Comparison of ENCODE assay signal across 19 cellular contexts in the genomic region with DNA sequence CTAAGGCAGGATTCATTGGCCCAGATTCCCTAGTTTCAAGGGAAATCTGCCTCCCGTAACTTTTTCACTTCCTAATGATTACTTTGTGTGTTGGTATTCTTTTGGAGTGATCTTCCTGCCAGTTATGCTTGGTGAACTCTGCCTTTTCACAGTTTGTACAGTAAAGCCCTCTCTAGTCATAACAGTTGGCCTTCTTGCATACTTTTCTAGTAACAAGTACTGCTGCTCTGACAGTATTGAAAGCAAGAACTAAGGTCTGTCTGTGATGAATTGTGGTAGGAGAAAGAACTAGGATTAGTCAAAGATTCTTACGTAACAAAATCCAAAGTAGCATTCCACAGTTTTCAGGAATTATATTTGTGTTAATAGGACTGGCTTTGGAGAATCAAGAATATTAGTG.
DNase-seq lines count a peak whose midpoint lies in the region; ATAC-seq, FAIRE-seq and TF ChIP-seq lines count a peak whose summit lies in the region.
"Had no signal": no experiment of that assay in that cellular context is flagged by ENCODE, and none has a peak within 500 bp of the region (broad histone marks: within the 10 kb centered on the region; RNA-seq: fewer than 3 reads in every experiment).

No MANE protein-coding gene starts in this region.

- H4K8ac ChIP-seq in mesenchymal stem cell (ENCODE audit: low read length): no peak overlapping the region

- H3K4me3 Mint-ChIP-seq in Caco-2 (ENCODE audit: unreplicated experiment): no peak overlapping the region
- H3K4me3 Mint-ChIP-seq: B cell; CD8-positive, alpha-beta T cell; H9; IgD-negative memory B cell had no signal

- no peak overlapping the region for H3K23ac ChIP-seq in mesenchymal stem cell (ENCODE audit: low read length in 2 of 2)

- H3K4ac ChIP-seq in mesenchymal stem cell (ENCODE audit: low read depth in 1 of 2, low read length in 2 of 2): no peak overlapping the region

- intact Hi-C loops in Caco-2 (cut with micrococcal nuclease; ENCODE audit: unreplicated experiment): no loop called here

- no peaks in the 10 kb centered on the region for H3K4me1 ChIP-seq in mesenchymal stem cell (ENCODE audit: control insufficient read depth, insufficient read depth, low read depth, low read length)
- H3K4me1 ChIP-seq in small intestine (ENCODE audit: control insufficient read depth in 2 of 2, insufficient read depth in 1 of 2, low read depth in 1 of 2, low read length in 1 of 2): no peaks in the 10 kb centered on the region
- no peaks in the 10 kb centered on the region for H3K4me1 ChIP-seq in Caco-2
- H3K4me1 ChIP-seq: BLaER1 treated with 17β-estradiol and CSF1 and Interleukin-3, amounts not matched to agents 10 nM and 100 nM had no signal

- H2BK15ac ChIP-seq in mesenchymal stem cell (ENCODE audit: low read depth, poor library complexity, severe bottlenecking): no peak overlapping the region

- no peaks in the 10 kb centered on the region for H3K36me3 Mint-ChIP-seq in Caco-2 (ENCODE audit: insufficient read depth, unreplicated experiment)
- H3K36me3 Mint-ChIP-seq: CD8-positive, alpha-beta T cell; IgD-negative memory B cell had no signal

- no peak overlapping the region for H2BK5ac ChIP-seq in mesenchymal stem cell (ENCODE audit: low read depth, low read length, poor library complexity, severe bottlenecking)

- peak; percentile 85 for DNase-seq in amniotic epithelial cell (ENCODE audit: low read depth)
- DNase-seq in fibroblast of mammary gland (ENCODE audit: low read depth): peak; percentile 9
- peak; percentile 14 for DNase-seq in mesenchymal stem cell
- DNase-seq in retinal pigment epithelial cell (ENCODE audit: low read depth): peak; percentile 22
- DNase-seq in small intestine: no peak
- no peak for DNase-seq in Caco-2
- DNase-seq in GF-D8 (lab: John Stamatoyannopoulos, UW): no peak
- DNase-seq: CD8-positive, alpha-beta T cell; COR-L47; DMS153; DMS79; GDM1; H9 had no signal

- H3K9me3 ChIP-seq in mesenchymal stem cell (ENCODE audit: control insufficient read depth, low read length) (peaks cover 7% of the 10 kb centered on the region), small intestine (ENCODE audit: control insufficient read depth, low read depth) (no peaks in the 10 kb centered on the region), Caco-2 (no peaks in the 10 kb centered on the region)
- H3K9me3 ChIP-seq: BLaER1 treated with 17β-estradiol and CSF1 and Interleukin-3, amounts not matched to agents 10 nM and 100 nM had no signal

- no peak overlapping the region for H3K4me3 ChIP-seq in fibroblast of mammary gland (ENCODE audit: control insufficient read depth, low read depth, low read length)
- H3K4me3 ChIP-seq in mesenchymal stem cell (ENCODE audit: insufficient read depth in 1 of 2, low read depth in 1 of 2, low read length in 2 of 2): no peak overlapping the region
- H3K4me3 ChIP-seq in retinal pigment epithelial cell (ENCODE audit: low read length): no peak overlapping the region
- no peak overlapping the region for H3K4me3 ChIP-seq in small intestine (ENCODE audit: low read depth in 1 of 2, low read length in 2 of 2)
- H3K4me3 ChIP-seq in Caco-2 (ENCODE audit: low read depth, low read length): no peak overlapping the region
- H3K4me3 ChIP-seq: BLaER1 treated with 17β-estradiol and CSF1 and Interleukin-3, amounts not matched to agents 10 nM and 100 nM had no signal

- WGBS in mesenchymal stem cell: 100% methylated on average over 1 of the region's 2 CpGs
- WGBS in small intestine, 3 donors: 83 to 94% (median 85%) methylated on average over 2 of the region's 2 CpGs

- POLR2A ChIA-PET in Caco-2 (lab: Charles Lee): no interaction called here

- H2AFZ ChIP-seq in mesenchymal stem cell (ENCODE audit: low read depth, low read length): no peak overlapping the region

- H3K14ac ChIP-seq in mesenchymal stem cell (ENCODE audit: low read length in 2 of 2): no peak overlapping the region

- H3K36me3 ChIP-seq in mesenchymal stem cell (ENCODE audit: control insufficient read depth in 1 of 2, insufficient read depth in 2 of 2, low read depth in 1 of 2, low read length in 2 of 2) (no peaks in the 10 kb centered on the region), small intestine (ENCODE audit: control insufficient read depth in 2 of 2, insufficient read depth in 2 of 2, low read length in 2 of 2) (no peaks in the 10 kb centered on the region), Caco-2 (ENCODE audit: control insufficient read depth, insufficient read depth, low read length) (no peaks in the 10 kb centered on the region)
- H3K36me3 ChIP-seq: BLaER1 treated with 17β-estradiol and CSF1 and Interleukin-3, amounts not matched to agents 10 nM and 100 nM had no signal

- H3K9me3 Mint-ChIP-seq in Caco-2 (ENCODE audit: unreplicated experiment): peaks cover 8% of the 10 kb centered on the region
- H3K9me3 Mint-ChIP-seq: CD8-positive, alpha-beta T cell; H9 had no signal

- no peak overlapping the region for H2AK5ac ChIP-seq in mesenchymal stem cell (ENCODE audit: low read length, severe bottlenecking)

- H3K27me3 ChIP-seq in mesenchymal stem cell (ENCODE audit: control insufficient read depth in 1 of 2, insufficient read depth in 1 of 2, low read length in 2 of 2) (no peaks in the 10 kb centered on the region), small intestine (ENCODE audit: control insufficient read depth in 2 of 2, insufficient read depth in 2 of 2, low read length in 2 of 2) (no peaks in the 10 kb centered on the region), Caco-2 (replicated peaks; ENCODE audit: control insufficient read depth, insufficient read depth, low read length) (no peaks in the 10 kb centered on the region)
- H3K27me3 ChIP-seq: BLaER1 treated with 17β-estradiol and CSF1 and Interleukin-3, amounts not matched to agents 10 nM and 100 nM had no signal

- no peak overlapping the region for H3K27ac Mint-ChIP-seq in Caco-2 (ENCODE audit: unreplicated experiment)
- H3K27ac Mint-ChIP-seq: B cell; CD8-positive, alpha-beta T cell; H9; IgD-negative memory B cell had no signal

- CTCF ChIA-PET in Caco-2 (lab: Charles Lee): no interaction called here

- no peak overlapping the region for H2BK12ac ChIP-seq in mesenchymal stem cell (ENCODE audit: low read length in 2 of 2)

- no peak for ATAC-seq in GM18519 (IDR thresholded peaks at IDR 0.05; ENCODE audit: low FRiP score, unreplicated experiment)
- ATAC-seq: CD8-positive, alpha-beta T cell; HepG2 had no signal

- H2BK120ac ChIP-seq in mesenchymal stem cell (ENCODE audit: low read depth, low read length): no peak overlapping the region

- H3K79me1 ChIP-seq in mesenchymal stem cell (replicated peaks; ENCODE audit: low read length, poor library complexity, severe bottlenecking): no peaks in the 10 kb centered on the region

- no peak overlapping the region for H4K91ac ChIP-seq in mesenchymal stem cell (ENCODE audit: low read length)

- no peaks in the 10 kb centered on the region for H3K4me1 Mint-ChIP-seq in Caco-2 (ENCODE audit: low read depth, unreplicated experiment)
- H3K4me1 Mint-ChIP-seq: B cell, H9, IgD-negative memory B cell had no signal

- no peak overlapping the region for H3K27ac ChIP-seq in mesenchymal stem cell (ENCODE audit: low read length, poor library complexity, severe bottlenecking)
- no peak overlapping the region for H3K27ac ChIP-seq in small intestine (ENCODE audit: low read depth in 1 of 2, low read length in 1 of 2)
- H3K27ac ChIP-seq: BLaER1 treated with 17β-estradiol and CSF1 and Interleukin-3, amounts not matched to agents 10 nM and 100 nM had no signal

- no peak for FAIRE-seq in small intestine (lab: Jason Lieb, UNC)
- FAIRE-seq: H1, HepG2 had no signal

- no peak overlapping the region for H3K9ac ChIP-seq in mesenchymal stem cell (ENCODE audit: low read length)
- H3K9ac ChIP-seq: BLaER1 treated with 17β-estradiol and CSF1 and Interleukin-3, amounts not matched to agents 10 nM and 100 nM had no signal

- peaks cover 2% of the 10 kb centered on the region for H3K27me3 Mint-ChIP-seq in Caco-2 (ENCODE audit: insufficient read depth, unreplicated experiment)
- H3K27me3 Mint-ChIP-seq: B cell, IgD-negative memory B cell had no signal

- H3K18ac ChIP-seq in mesenchymal stem cell (ENCODE audit: low read depth in 1 of 2, low read length in 2 of 2): no peak overlapping the region

- no TSS peak for BruUV-seq in Caco-2 (replicated peaks; lab: Mats Ljungman, UMichigan)

- no peak for TF ChIP-seq CTCF in fibroblast of mammary gland (conservative IDR thresholded peaks at IDR 0.05; ENCODE audit: control insufficient read depth, insufficient read depth, low read depth, low read length)
- no peak for TF ChIP-seq CTCF in retinal pigment epithelial cell (conservative IDR thresholded peaks at IDR 0.05; ENCODE audit: low read depth, low read length)
- no peak for TF ChIP-seq CTCF in Caco-2 (IDR thresholded peaks at IDR 0.05; ENCODE audit: insufficient read depth in 1 of 2, low read depth in 1 of 2, low read length in 1 of 2, severe bottlenecking in 1 of 2, unreplicated experiment in 1 of 2)

- no peak overlapping the region for H3K4me2 ChIP-seq in mesenchymal stem cell (ENCODE audit: low read length, poor library complexity, severe bottlenecking)
- H3K4me2 ChIP-seq: BLaER1 treated with 17β-estradiol and CSF1 and Interleukin-3, amounts not matched to agents 10 nM and 100 nM had no signal

Comparison
In these comparisons a context has a peak if more than half of its experiments do, and no peak if none do; other contexts are left out.
1. DNase-seq: peak in amniotic epithelial cell (single experiment), fibroblast of mammary gland (single experiment), mesenchymal stem cell (single experiment) and retinal pigment epithelial cell (single experiment); none in small intestine (single experiment), Caco-2 (0 of 2) and GF-D8 (single experiment).